In genomic region chr16:2983706-2984136, GRCh38 we compare ENCODE assay signal across 2 cellular contexts.
TF ChIP-seq lines count a peak whose summit lies in the region.

No MANE protein-coding gene starts in this region.

TF ChIP-seq in GM23338, 12 proteins besides CTCF, POLR2A, EP300 and RAD21:
- TF ChIP-seq NANOG (IDR thresholded peaks at IDR 0.05; ENCODE audit: borderline replicate concordance) (no peak), POLR2AphosphoS5 (IDR thresholded peaks at IDR 0.05; ENCODE audit: low read depth) (0 out of 2 replicates have a peak, but pooled peaks have one; percentile 26)

TF ChIP-seq in HepG2, 621 proteins besides CTCF, POLR2A, EP300 and RAD21 (continues in another document):
- TF ChIP-seq ZKSCAN8 (CRISPR knock-in tag; IDR thresholded peaks at IDR 0.05; ENCODE audit: borderline replicate concordance), result no peak
- peak; percentile 81 for TF ChIP-seq ZNF687 (CRISPR knock-in tag; IDR thresholded peaks at IDR 0.05)
- peak; percentile 40; the same call in 1 of the 2 replicates for TF ChIP-seq NFKB2 (CRISPR knock-in tag; IDR thresholded peaks at IDR 0.05; ENCODE audit: borderline replicate concordance)
- no peak for TF ChIP-seq ZHX2 (IDR thresholded peaks at IDR 0.05; ENCODE audit: low read depth)
- no peak for TF ChIP-seq ZHX2 (CRISPR knock-in tag; IDR thresholded peaks at IDR 0.05; ENCODE audit: borderline replicate concordance)
- no peak for TF ChIP-seq HBP1 (CRISPR knock-in tag; IDR thresholded peaks at IDR 0.05; ENCODE audit: low read depth)
- TF ChIP-seq MEIS2 (CRISPR knock-in tag; IDR thresholded peaks at IDR 0.05), result no peak
- no peak for TF ChIP-seq ZZZ3 (CRISPR knock-in tag; IDR thresholded peaks at IDR 0.05; ENCODE audit: borderline replicate concordance)
- TF ChIP-seq E2F5 (CRISPR knock-in tag; conservative IDR thresholded peaks at IDR 0.05), result no peak
- TF ChIP-seq ZXDC (CRISPR knock-in tag; IDR thresholded peaks at IDR 0.05), result no peak
- no peak for TF ChIP-seq PRPF4 (IDR thresholded peaks at IDR 0.05; ENCODE audit: low read depth, low read length, poor library complexity, severe bottlenecking)
- TF ChIP-seq KLF12 (CRISPR knock-in tag; IDR thresholded peaks at IDR 0.05; ENCODE audit: borderline replicate concordance), result peak; percentile 39; the same call in 1 of the 2 replicates
- no peak for TF ChIP-seq ZBTB2 (CRISPR knock-in tag; IDR thresholded peaks at IDR 0.05; ENCODE audit: low read depth)
- TF ChIP-seq ZNF230 (CRISPR knock-in tag; IDR thresholded peaks at IDR 0.05), result no peak
- TF ChIP-seq MXD1 (CRISPR knock-in tag; IDR thresholded peaks at IDR 0.05), result 0 out of 2 replicates have a peak, but pooled peaks have one; percentile 55
- TF ChIP-seq IKZF1 (IDR thresholded peaks at IDR 0.05), result no peak
- no peak for TF ChIP-seq PAF1 (CRISPR knock-in tag; IDR thresholded peaks at IDR 0.05)
- no peak for TF ChIP-seq ZNF883 (CRISPR knock-in tag; IDR thresholded peaks at IDR 0.05; ENCODE audit: not compliant biosample characterization)
- 0 out of 2 replicates have a peak, but pooled peaks have one; percentile 24 for TF ChIP-seq ETV5 (CRISPR knock-in tag; IDR thresholded peaks at IDR 0.05; ENCODE audit: borderline replicate concordance)
- 0 out of 2 replicates have a peak, but pooled peaks have one; percentile 30 for TF ChIP-seq HDAC1 (CRISPR knock-in tag; IDR thresholded peaks at IDR 0.05)
- no peak for TF ChIP-seq ZNF841 (CRISPR knock-in tag; IDR thresholded peaks at IDR 0.05; ENCODE audit: borderline replicate concordance)
- no peak for TF ChIP-seq GMEB1 (CRISPR knock-in tag; IDR thresholded peaks at IDR 0.05; ENCODE audit: borderline replicate concordance)
- TF ChIP-seq ZNF691 (CRISPR knock-in tag; IDR thresholded peaks at IDR 0.05; ENCODE audit: borderline replicate concordance, low read depth), result 0 out of 2 replicates have a peak, but pooled peaks have one; percentile 53
- no peak for TF ChIP-seq SNAPC2 (CRISPR knock-in tag; IDR thresholded peaks at IDR 0.05)
- TF ChIP-seq FOXK1 (CRISPR knock-in tag; IDR thresholded peaks at IDR 0.05; ENCODE audit: borderline replicate concordance, low read depth), result no peak
- TF ChIP-seq ZNF746 (CRISPR knock-in tag; IDR thresholded peaks at IDR 0.05), result no peak
- no peak for TF ChIP-seq TBX3 (IDR thresholded peaks at IDR 0.05; ENCODE audit: borderline replicate concordance)
- TF ChIP-seq ZNF878 (CRISPR knock-in tag; IDR thresholded peaks at IDR 0.05), result no peak
- peak; percentile 54; the same call in 1 of the 2 replicates for TF ChIP-seq ZNF331 (CRISPR knock-in tag; IDR thresholded peaks at IDR 0.05)
- TF ChIP-seq JUND (CRISPR knock-in tag; IDR thresholded peaks at IDR 0.05), result no peak
- no peak for TF ChIP-seq ZNF160 (CRISPR knock-in tag; IDR thresholded peaks at IDR 0.05)
- no peak for TF ChIP-seq ZMYM2 (CRISPR knock-in tag; IDR thresholded peaks at IDR 0.05)
- TF ChIP-seq XRCC5 (optimal IDR thresholded peaks at IDR 0.05; ENCODE audit: low read length), result peak; percentile 65
- TF ChIP-seq ZSCAN9 (CRISPR knock-in tag; IDR thresholded peaks at IDR 0.05; ENCODE audit: borderline replicate concordance), result no peak
- TF ChIP-seq DPF2 (CRISPR knock-in tag; IDR thresholded peaks at IDR 0.05; ENCODE audit: borderline replicate concordance, low read depth), result no peak
- no peak for TF ChIP-seq ZBTB34 (CRISPR knock-in tag; IDR thresholded peaks at IDR 0.05)
- peak; percentile 63; the same call in 1 of the 2 replicates for TF ChIP-seq ZNF891 (CRISPR knock-in tag; IDR thresholded peaks at IDR 0.05)
